1 cellular context compared by ENCODE assay signal in the genomic region with DNA sequence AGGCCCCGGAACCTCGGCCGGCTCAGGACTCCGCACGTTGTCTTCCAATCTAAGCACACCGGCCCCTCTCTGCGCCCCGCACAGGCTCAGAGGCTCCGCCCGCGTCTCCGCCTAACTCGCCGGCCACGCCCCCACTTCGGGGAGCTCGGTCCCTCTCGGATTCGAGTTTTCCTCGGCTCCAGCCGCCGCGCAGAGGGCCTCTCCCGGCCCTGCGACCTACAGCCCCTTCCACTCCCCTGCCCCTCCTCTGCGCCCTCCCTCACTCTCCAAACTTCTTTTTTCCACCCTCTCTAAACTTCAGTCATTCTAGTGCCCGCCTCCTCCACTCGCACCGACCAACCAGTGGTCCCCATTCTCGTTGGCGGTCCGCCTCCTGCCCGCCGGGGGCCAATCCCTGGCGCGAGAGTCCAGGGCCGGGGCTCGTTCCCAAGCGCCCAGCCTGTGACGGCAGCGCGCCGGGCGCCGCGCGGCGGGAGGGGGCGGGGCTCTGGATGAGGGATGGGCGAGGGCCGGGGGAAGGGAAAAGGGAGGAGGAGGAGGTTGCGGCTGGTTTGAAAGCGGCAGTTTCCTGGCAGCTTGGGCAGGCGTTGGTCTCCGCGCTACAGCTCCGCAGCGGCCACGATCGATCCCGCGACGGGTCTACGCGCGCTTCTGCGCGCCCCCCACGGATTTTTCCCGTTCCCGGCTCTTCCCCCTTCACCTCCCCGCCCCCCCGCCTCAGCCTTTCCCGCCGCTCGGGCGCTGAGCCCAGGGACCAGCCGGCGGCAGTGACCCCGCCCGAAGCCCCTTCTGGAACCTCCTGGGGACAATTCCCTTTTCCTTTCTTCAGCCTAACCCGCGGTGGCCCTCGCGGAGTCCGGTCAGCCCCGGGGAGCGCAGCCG.
TF ChIP-seq lines count a peak whose summit lies in the region.

MAGI3 (plus strand) TSS at position 563 of the 882 bp plus-strand sequence. CDS start 519 bp downstream, outside the sequence.

TF ChIP-seq in K562, 482 proteins besides CTCF, POLR2A, EP300 and RAD21 (continued from another document and continues in another):
- TF ChIP-seq, protein P1, sequence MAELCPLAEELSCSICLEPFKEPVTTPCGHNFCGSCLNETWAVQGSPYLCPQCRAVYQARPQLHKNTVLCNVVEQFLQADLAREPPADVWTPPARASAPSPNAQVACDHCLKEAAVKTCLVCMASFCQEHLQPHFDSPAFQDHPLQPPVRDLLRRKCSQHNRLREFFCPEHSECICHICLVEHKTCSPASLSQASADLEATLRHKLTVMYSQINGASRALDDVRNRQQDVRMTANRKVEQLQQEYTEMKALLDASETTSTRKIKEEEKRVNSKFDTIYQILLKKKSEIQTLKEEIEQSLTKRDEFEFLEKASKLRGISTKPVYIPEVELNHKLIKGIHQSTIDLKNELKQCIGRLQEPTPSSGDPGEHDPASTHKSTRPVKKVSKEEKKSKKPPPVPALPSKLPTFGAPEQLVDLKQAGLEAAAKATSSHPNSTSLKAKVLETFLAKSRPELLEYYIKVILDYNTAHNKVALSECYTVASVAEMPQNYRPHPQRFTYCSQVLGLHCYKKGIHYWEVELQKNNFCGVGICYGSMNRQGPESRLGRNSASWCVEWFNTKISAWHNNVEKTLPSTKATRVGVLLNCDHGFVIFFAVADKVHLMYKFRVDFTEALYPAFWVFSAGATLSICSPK (IDR thresholded peaks at IDR 0.05; ENCODE audit: borderline replicate concordance) = no peak
- TF ChIP-seq NR3C1 (CRISPR knock-in tag; IDR thresholded peaks at IDR 0.05) = no peak
- peak; percentile 82 for TF ChIP-seq ZSCAN29 (IDR thresholded peaks at IDR 0.05)
- peak; percentile 74 for TF ChIP-seq KDM5B (IDR thresholded peaks at IDR 0.05; ENCODE audit: insufficient replicate concordance, low read depth, low read length)
- no peak for TF ChIP-seq SNIP1 (IDR thresholded peaks at IDR 0.05; ENCODE audit: low read depth)
- TF ChIP-seq SMARCB1 (IDR thresholded peaks at IDR 0.05; ENCODE audit: insufficient read length, low read depth) = no peak
- peak in 1 of 2 experiments; percentile 58 for TF ChIP-seq E2F6 (IDR thresholded peaks at IDR 0.05; ENCODE audit: borderline replicate concordance in 1 of 2, extremely low read depth in 1 of 2, insufficient read depth in 1 of 2, insufficient read length in 1 of 2, low read depth in 1 of 2, low read length in 1 of 2, poor library complexity in 1 of 2, severe bottlenecking in 1 of 2)
- no peak for TF ChIP-seq TFAM (CRISPR knock-in tag; conservative IDR thresholded peaks at IDR 0.05)
- TF ChIP-seq HDAC3 (IDR thresholded peaks at IDR 0.05; ENCODE audit: borderline replicate concordance, partially characterized antibody) = no peak
- no peak for TF ChIP-seq ZNF696 (CRISPR knock-in tag; conservative IDR thresholded peaks at IDR 0.05)
- no peak for TF ChIP-seq NR2C2 (CRISPR knock-in tag; IDR thresholded peaks at IDR 0.05)
- TF ChIP-seq NR2C2 (tag; IDR thresholded peaks at IDR 0.05) = no peak
- no peak for TF ChIP-seq RBM17 (IDR thresholded peaks at IDR 0.05; ENCODE audit: borderline replicate concordance, low read depth, low read length)
- TF ChIP-seq NEUROD1 (IDR thresholded peaks at IDR 0.05; ENCODE audit: borderline replicate concordance, low read depth, low read length, partially characterized antibody) = peak; percentile 94
- no peak for TF ChIP-seq LARP7 (IDR thresholded peaks at IDR 0.05)
- no peak for TF ChIP-seq JUNB (CRISPR knock-in tag; conservative IDR thresholded peaks at IDR 0.05)
- no peak for TF ChIP-seq SRSF7 (optimal IDR thresholded peaks at IDR 0.05; ENCODE audit: low read depth, low read length)
- no peak for TF ChIP-seq GTF2A2 (tag; IDR thresholded peaks at IDR 0.05)
- TF ChIP-seq CREBBP (IDR thresholded peaks at IDR 0.05; ENCODE audit: low read depth, low read length) = no peak
- no peak for TF ChIP-seq TCF3 (CRISPR knock-in tag; IDR thresholded peaks at IDR 0.05)
- TF ChIP-seq, protein P2, sequence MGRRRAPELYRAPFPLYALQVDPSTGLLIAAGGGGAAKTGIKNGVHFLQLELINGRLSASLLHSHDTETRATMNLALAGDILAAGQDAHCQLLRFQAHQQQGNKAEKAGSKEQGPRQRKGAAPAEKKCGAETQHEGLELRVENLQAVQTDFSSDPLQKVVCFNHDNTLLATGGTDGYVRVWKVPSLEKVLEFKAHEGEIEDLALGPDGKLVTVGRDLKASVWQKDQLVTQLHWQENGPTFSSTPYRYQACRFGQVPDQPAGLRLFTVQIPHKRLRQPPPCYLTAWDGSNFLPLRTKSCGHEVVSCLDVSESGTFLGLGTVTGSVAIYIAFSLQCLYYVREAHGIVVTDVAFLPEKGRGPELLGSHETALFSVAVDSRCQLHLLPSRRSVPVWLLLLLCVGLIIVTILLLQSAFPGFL (CRISPR knock-in tag; IDR thresholded peaks at IDR 0.05) = no peak
- TF ChIP-seq POU5F1 (IDR thresholded peaks at IDR 0.05; ENCODE audit: borderline replicate concordance, low read depth, low read length, partially characterized antibody) = no peak
- TF ChIP-seq ZNF668 (CRISPR knock-in tag; IDR thresholded peaks at IDR 0.05) = no peak
- 0 out of 2 replicates have a peak, but pooled peaks have one; percentile 45 for TF ChIP-seq ZNF444 (CRISPR knock-in tag; IDR thresholded peaks at IDR 0.05)
- TF ChIP-seq TEAD1 (CRISPR knock-in tag; IDR thresholded peaks at IDR 0.05) = peak in 1 of 2 experiments; percentile 50; a peak in 2 of 4 replicates
- TF ChIP-seq MTF1 (CRISPR knock-in tag; IDR thresholded peaks at IDR 0.05; ENCODE audit: borderline replicate concordance) = no peak
- TF ChIP-seq CBFA2T3 (IDR thresholded peaks at IDR 0.05) = no peak
- TF ChIP-seq, protein P3, sequence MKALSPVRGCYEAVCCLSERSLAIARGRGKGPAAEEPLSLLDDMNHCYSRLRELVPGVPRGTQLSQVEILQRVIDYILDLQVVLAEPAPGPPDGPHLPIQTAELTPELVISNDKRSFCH (CRISPR knock-in tag; IDR thresholded peaks at IDR 0.05) = no peak
- TF ChIP-seq, protein P3 (tag; IDR thresholded peaks at IDR 0.05) = 0 out of 2 replicates have a peak, but pooled peaks have one; percentile 23
- no peak for TF ChIP-seq MEF2D (tag; conservative IDR thresholded peaks at IDR 0.05; ENCODE audit: low read depth)
- no peak for TF ChIP-seq PTTG1 (tag; IDR thresholded peaks at IDR 0.05; ENCODE audit: low read depth)
- no peak for TF ChIP-seq NFE2 (IDR thresholded peaks at IDR 0.05; ENCODE audit: low read depth)
- TF ChIP-seq, protein P4, sequence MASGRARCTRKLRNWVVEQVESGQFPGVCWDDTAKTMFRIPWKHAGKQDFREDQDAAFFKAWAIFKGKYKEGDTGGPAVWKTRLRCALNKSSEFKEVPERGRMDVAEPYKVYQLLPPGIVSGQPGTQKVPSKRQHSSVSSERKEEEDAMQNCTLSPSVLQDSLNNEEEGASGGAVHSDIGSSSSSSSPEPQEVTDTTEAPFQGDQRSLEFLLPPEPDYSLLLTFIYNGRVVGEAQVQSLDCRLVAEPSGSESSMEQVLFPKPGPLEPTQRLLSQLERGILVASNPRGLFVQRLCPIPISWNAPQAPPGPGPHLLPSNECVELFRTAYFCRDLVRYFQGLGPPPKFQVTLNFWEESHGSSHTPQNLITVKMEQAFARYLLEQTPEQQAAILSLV (tag; IDR thresholded peaks at IDR 0.05) = no peak
- TF ChIP-seq ZNF436 (CRISPR knock-in tag; IDR thresholded peaks at IDR 0.05) = no peak
- TF ChIP-seq MAFF (IDR thresholded peaks at IDR 0.05; ENCODE audit: low read length) = no peak
- TF ChIP-seq NFIX (CRISPR knock-in tag; IDR thresholded peaks at IDR 0.05; ENCODE audit: low read depth) = no peak
- TF ChIP-seq ERF (CRISPR knock-in tag; IDR thresholded peaks at IDR 0.05) = no peak; the same call in 1 of the 2 replicates
- TF ChIP-seq NFRKB (IDR thresholded peaks at IDR 0.05; ENCODE audit: low read depth) = no peak
- no peak for TF ChIP-seq ZNF197 (CRISPR knock-in tag; IDR thresholded peaks at IDR 0.05; ENCODE audit: low read depth)
- TF ChIP-seq RNF2 (IDR thresholded peaks at IDR 0.05) = peak; percentile 9; the same call in 1 of the 2 replicates
- TF ChIP-seq ZNF57 (CRISPR knock-in tag; IDR thresholded peaks at IDR 0.05) = no peak
- TF ChIP-seq, protein P5, sequence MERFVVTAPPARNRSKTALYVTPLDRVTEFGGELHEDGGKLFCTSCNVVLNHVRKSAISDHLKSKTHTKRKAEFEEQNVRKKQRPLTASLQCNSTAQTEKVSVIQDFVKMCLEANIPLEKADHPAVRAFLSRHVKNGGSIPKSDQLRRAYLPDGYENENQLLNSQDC (CRISPR knock-in tag; IDR thresholded peaks at IDR 0.05) = no peak
- TF ChIP-seq POLR2AphosphoS5 (IDR thresholded peaks at IDR 0.05; ENCODE audit: control insufficient read depth, insufficient read depth, low read depth, low read length) = no peak
- no peak for TF ChIP-seq HNRNPH1 (optimal IDR thresholded peaks at IDR 0.05; ENCODE audit: low read depth, low read length)
- peak; percentile 48; the same call in 1 of the 2 replicates for TF ChIP-seq DMBX1 (CRISPR knock-in tag; IDR thresholded peaks at IDR 0.05; ENCODE audit: borderline replicate concordance)
- TF ChIP-seq SAFB (IDR thresholded peaks at IDR 0.05; ENCODE audit: borderline replicate concordance, low read depth, low read length) = no peak
- TF ChIP-seq SIX5 (IDR thresholded peaks at IDR 0.05; ENCODE audit: borderline replicate concordance in 1 of 2, insufficient read depth in 1 of 2, low read depth in 1 of 2, low read length in 2 of 2) = no peak
- TF ChIP-seq ZSCAN32 (CRISPR knock-in tag; IDR thresholded peaks at IDR 0.05) = no peak
- TF ChIP-seq USF2 (CRISPR knock-in tag; IDR thresholded peaks at IDR 0.05) = no peak
- no peak for TF ChIP-seq NUFIP1 (IDR thresholded peaks at IDR 0.05; ENCODE audit: partially characterized antibody)
- TF ChIP-seq TSC22D4 (tag; IDR thresholded peaks at IDR 0.05) = no peak
- no peak for TF ChIP-seq BACH1 (tag; IDR thresholded peaks at IDR 0.05)
- no peak for TF ChIP-seq SREBF2 (CRISPR knock-in tag; IDR thresholded peaks at IDR 0.05)
- no peak for TF ChIP-seq ZKSCAN1 (IDR thresholded peaks at IDR 0.05; ENCODE audit: low read depth, low read length)
- TF ChIP-seq SMARCA4 (IDR thresholded peaks at IDR 0.05) = no peak
- TF ChIP-seq TOE1 (IDR thresholded peaks at IDR 0.05; ENCODE audit: borderline replicate concordance) = no peak
- TF ChIP-seq TOE1 (CRISPR knock-in tag; IDR thresholded peaks at IDR 0.05; ENCODE audit: borderline replicate concordance, low read depth) = no peak
- no peak for TF ChIP-seq ELK3 (CRISPR knock-in tag; IDR thresholded peaks at IDR 0.05)
- TF ChIP-seq ZBTB17 (CRISPR knock-in tag; IDR thresholded peaks at IDR 0.05) = peak; percentile 79
- TF ChIP-seq HMG20A (CRISPR knock-in tag; conservative IDR thresholded peaks at IDR 0.05) = no peak
